In the genomic region with DNA sequence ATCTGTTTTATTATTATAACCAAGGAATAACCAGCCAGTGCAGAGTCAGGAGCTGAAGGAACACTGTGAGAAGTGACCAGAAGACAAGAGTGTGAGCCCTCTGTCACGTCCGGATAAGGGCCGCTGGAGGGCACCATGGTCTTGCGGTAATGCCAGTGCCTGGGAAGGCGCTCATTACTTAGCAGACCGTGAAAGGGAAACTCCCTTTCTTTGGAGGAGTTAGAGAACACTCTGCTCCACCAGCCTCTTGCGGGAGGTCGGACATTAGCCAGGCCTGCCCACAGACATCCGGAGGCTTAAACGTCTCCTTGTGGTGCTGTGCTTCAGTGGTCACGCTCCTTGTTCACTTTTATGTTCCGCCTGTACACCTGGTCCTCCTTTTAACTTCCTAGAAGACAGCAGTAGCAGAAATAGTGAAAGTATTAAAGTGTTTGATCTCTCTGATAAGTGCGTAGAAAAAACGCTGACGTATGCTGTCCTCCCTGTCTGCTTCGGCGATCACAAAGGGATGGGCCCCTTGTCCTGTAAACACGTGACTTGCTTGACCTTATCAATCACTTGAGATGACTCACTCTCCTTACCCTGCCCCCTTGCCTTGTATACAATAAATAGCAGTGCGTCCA, we compare ENCODE assay signal across 8 cellular contexts.
DNase-seq lines count a peak whose midpoint lies in the region; ATAC-seq and TF ChIP-seq lines count a peak whose summit lies in the region.

No MANE protein-coding gene starts in this region.

- H3K4me3 Mint-ChIP-seq in osteocyte (ENCODE audit: unreplicated experiment): no peak overlapping the region

- no peaks in the 10 kb centered on the region for H3K36me3 Mint-ChIP-seq in osteocyte (ENCODE audit: unreplicated experiment)

- peak; percentile 69 for DNase-seq in EL
- DNase-seq in epithelial cell of esophagus (ENCODE audit: low read depth): peak; percentile 23
- DNase-seq in osteocyte (ENCODE audit: extremely low spot score, unreplicated experiment): peak; percentile 56
- DNase-seq in NK-92 (lab: John Stamatoyannopoulos, UW; ENCODE audit: unreplicated experiment): no peak
- DNase-seq in stimulated activated CD4-positive, alpha-beta T cell treated with anti-CD3 and anti-CD28 coated beads, Interleukin-2, amount 100 ng/mL, for 48 hours: no peak
- no peak for DNase-seq in activated CD4-positive, alpha-beta T cell treated with anti-CD3 and anti-CD28 coated beads for 4 hours

- ATAC-seq in HG02840 (IDR thresholded peaks at IDR 0.05; ENCODE audit: low FRiP score, unreplicated experiment): no peak

- H3K4me1 Mint-ChIP-seq in osteocyte (ENCODE audit: unreplicated experiment): no peaks in the 10 kb centered on the region

- peaks cover 5% of the 10 kb centered on the region for H3K27me3 Mint-ChIP-seq in osteocyte (ENCODE audit: unreplicated experiment)

- no peak overlapping the region for H3K4me3 ChIP-seq in epithelial cell of esophagus (ENCODE audit: low read length)

- H3K9me3 Mint-ChIP-seq in osteocyte (ENCODE audit: unreplicated experiment): no peaks in the 10 kb centered on the region

- H3K27ac Mint-ChIP-seq in osteocyte (ENCODE audit: unreplicated experiment): no peak overlapping the region

- TF ChIP-seq CTCF in LNCAP (IDR thresholded peaks at IDR 0.05) (peak; percentile 25; the same call in 1 of the 2 replicates), epithelial cell of esophagus (IDR thresholded peaks at IDR 0.05; ENCODE audit: insufficient read depth, low read depth, low read length, missing control alignments) (no peak), osteocyte (IDR thresholded peaks at IDR 0.05) (no peak)

Comparison
In these comparisons a context has a peak if more than half of its experiments do, and no peak if none do; other contexts are left out.
1. DNase-seq: peak in EL (single experiment), epithelial cell of esophagus (single experiment) and osteocyte (single experiment); none in NK-92 (single experiment), stimulated activated CD4-positive, alpha-beta T cell treated with anti-CD3 and anti-CD28 coated beads, Interleukin-2, amount 100 ng/mL, for 48 hours (0 of 2) and activated CD4-positive, alpha-beta T cell treated with anti-CD3 and anti-CD28 coated beads for 4 hours (0 of 2).